Comparison of ENCODE assay signal across 14 cellular contexts in the genomic region with DNA sequence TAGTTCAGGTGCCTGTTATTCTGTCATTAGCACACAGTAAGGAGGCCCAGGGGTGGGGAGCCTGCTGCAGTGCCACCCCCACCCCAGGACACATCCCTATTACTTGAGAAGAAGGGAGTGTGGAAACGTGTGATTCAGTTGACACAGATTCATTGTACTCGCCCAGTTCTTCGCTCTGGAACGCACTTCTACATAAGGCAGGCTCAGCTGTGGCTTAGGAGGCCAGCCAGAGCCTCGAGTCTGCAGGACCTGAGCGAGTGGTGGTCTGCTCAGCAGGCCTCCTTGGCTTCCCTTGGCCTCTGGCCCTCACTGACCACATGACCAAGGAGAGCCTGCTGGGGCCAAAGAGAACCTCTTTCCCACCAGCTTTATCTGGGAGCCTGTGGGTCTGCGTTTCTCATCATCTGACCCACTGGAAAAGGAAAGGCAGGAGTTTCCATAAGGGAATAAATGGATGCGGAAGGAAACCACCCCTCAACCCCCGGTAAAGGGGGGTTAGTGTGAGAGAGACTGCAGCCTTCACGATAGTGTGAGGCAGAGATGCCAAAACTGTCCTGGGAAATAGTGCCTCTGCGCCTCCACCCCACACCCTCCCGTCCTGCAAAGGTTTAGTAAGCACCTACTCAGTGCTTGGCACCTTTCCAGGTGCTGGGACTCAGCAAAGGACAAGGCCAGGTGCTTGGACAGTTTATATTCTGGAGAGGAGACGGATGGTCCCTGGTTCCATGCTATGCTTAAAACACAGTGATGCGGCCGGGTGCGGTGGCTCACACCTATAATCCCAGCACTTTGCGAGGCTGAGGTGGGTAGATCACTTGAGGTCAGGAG.
DNase-seq lines count a peak whose midpoint lies in the region; ATAC-seq and TF ChIP-seq lines count a peak whose summit lies in the region.
"Had no signal": no experiment of that assay in that cellular context is flagged by ENCODE, and none has a peak within 500 bp of the region (broad histone marks: within the 10 kb centered on the region; RNA-seq: fewer than 3 reads in every experiment).

No MANE protein-coding gene starts in this region.

- no peaks in the 10 kb centered on the region for H3K4me1 Mint-ChIP-seq in activated T-cell treated with anti-CD3 and anti-CD28 coated beads, Interleukin-2, amount 50 U/mL, for 72 hours (ENCODE audit: low read depth)

- POLR2A ChIA-PET in AG04450 (lab: Yijun Ruan, JAX) = no interaction called here
- POLR2A ChIA-PET in RWPE1 (lab: Yijun Ruan, JAX; ENCODE audit: low non-redundant PET) = no interaction called here

- 65% methylated on average over 16 of the region's 17 CpGs for WGBS in esophagus muscularis mucosa
- no CpG with 5 or more reads among the region's 17 CpGs for WGBS in neuronal stem cell (ENCODE audit: extremely low coverage in 2 of 2, insufficient read length in 2 of 2, insufficient replicate concordance in 1 of 2), 2 donors

- no peak overlapping the region for H3K9ac ChIP-seq in neuronal stem cell (ENCODE audit: low read depth, low read length, poor library complexity)

- H3K36me3 ChIP-seq in esophagus muscularis mucosa (no peaks in the 10 kb centered on the region), neuronal stem cell (replicated peaks in 1 of 2; ENCODE audit: control insufficient read depth in 2 of 2, insufficient read depth in 2 of 2, low read length in 2 of 2) (no peaks in the 10 kb centered on the region)
- H3K36me3 ChIP-seq: SJSA1 had no signal

- H3K4me3 ChIP-seq in AG04450 (ENCODE audit: low read depth, low read length) (no peak overlapping the region), esophagus muscularis mucosa (no peak overlapping the region), neuronal stem cell (ENCODE audit: low read length in 2 of 2) (no peak overlapping the region)
- H3K4me3 ChIP-seq: SJSA1 had no signal

- no peak overlapping the region for H2AK5ac ChIP-seq in neuronal stem cell (ENCODE audit: low read depth, low read length)

- H3K79me1 ChIP-seq in neuronal stem cell (ENCODE audit: low read depth, low read length) = no peaks in the 10 kb centered on the region

- DNase-seq in AG04450 (ENCODE audit: low read depth, low spot score) = no peak
- DNase-seq in RWPE1 (ENCODE audit: low spot score) = no peak
- no peak for DNase-seq in esophagus muscularis mucosa (ENCODE audit: extremely low spot score)
- no peak for DNase-seq in neuronal stem cell (ENCODE audit: low spot score)
- DNase-seq in NCI-H2029 (lab: John Stamatoyannopoulos, UW) = no peak
- DNase-seq in NCI-H2107 treated with DMSO at 0.1 percent for 48 hours (lab: John Stamatoyannopoulos, UW; ENCODE audit: unreplicated experiment) = no peak
- DNase-seq in activated T-cell treated with anti-CD3 and anti-CD28 coated beads, Interleukin-2, amount 50 U/mL, for 72 hours = no peak
- no peak for DNase-seq in central memory CD4-positive, alpha-beta T cell
- DNase-seq: activated CD4-positive, alpha-beta memory T cell treated with anti-CD3 and anti-CD28 coated beads for 36 hours; NCI-H1105; stimulated activated naive CD4-positive, alpha-beta T cell had no signal

- TF ChIP-seq POLR2A in esophagus muscularis mucosa (IDR thresholded peaks at IDR 0.05; ENCODE audit: low read depth) = no peak

- H2BK120ac ChIP-seq in neuronal stem cell (ENCODE audit: low read depth, low read length) = no peak overlapping the region

- intact Hi-C loops in esophagus muscularis mucosa (cut with DNase I) = no loop called here

- H2AFZ ChIP-seq in neuronal stem cell (ENCODE audit: low read length) = peak overlapping the region; percentile 61

- no peak overlapping the region for H4K91ac ChIP-seq in neuronal stem cell (ENCODE audit: low read depth, low read length, poor library complexity)

- H3K14ac ChIP-seq in neuronal stem cell (ENCODE audit: low read length) = no peak overlapping the region

- ATAC-seq in activated T-cell treated with anti-CD3 and anti-CD28 coated beads, Interleukin-2, amount 50 U/mL, for 72 hours (replicated peaks in 1 of 2) = no peak
- ATAC-seq: HCT116 had no signal

- no peak overlapping the region for H3K4ac ChIP-seq in neuronal stem cell (ENCODE audit: low read length)

- peak overlapping the region; percentile 13 for H3K18ac ChIP-seq in neuronal stem cell (ENCODE audit: low read length)

- no peak overlapping the region for H3K4me3 Mint-ChIP-seq in activated T-cell treated with anti-CD3 and anti-CD28 coated beads, Interleukin-2, amount 50 U/mL, for 72 hours
- H3K4me3 Mint-ChIP-seq: activated CD4-positive, alpha-beta memory T cell treated with anti-CD3 and anti-CD28 coated beads for 36 hours had no signal

- H3K9me3 ChIP-seq in AG04450 (ENCODE audit: control insufficient read depth, insufficient read depth, low read length) = no peaks in the 10 kb centered on the region
- no peaks in the 10 kb centered on the region for H3K9me3 ChIP-seq in esophagus muscularis mucosa
- H3K9me3 ChIP-seq in neuronal stem cell (replicated peaks in 1 of 2; ENCODE audit: control insufficient read depth in 2 of 2, insufficient read depth in 1 of 2, low read depth in 1 of 2, low read length in 2 of 2) = no peaks in the 10 kb centered on the region
- H3K9me3 ChIP-seq: SJSA1 had no signal

- H4K8ac ChIP-seq in neuronal stem cell (ENCODE audit: low read depth, low read length) = no peak overlapping the region

- no peak for TF ChIP-seq CTCF in AG04450 (IDR thresholded peaks at IDR 0.05; ENCODE audit: low read depth, low read length)
- TF ChIP-seq CTCF in RWPE1 (conservative IDR thresholded peaks at IDR 0.05; ENCODE audit: low read depth) = no peak
- TF ChIP-seq CTCF in esophagus muscularis mucosa (IDR thresholded peaks at IDR 0.05) = no peak

- CTCF ChIA-PET in AG04450 (lab: Charles Lee) = no interaction called here
- CTCF ChIA-PET in RWPE1 (lab: Yijun Ruan, JAX) = interaction anchor here (0.6 to 2.1 kb wide), 3 partner anchors 9 to 147 kb away, joined by 3 to 6 read pairs (median 5); no protein-coding TSS in a partner anchor

- peaks cover 3% of the 10 kb centered on the region for H3K27me3 ChIP-seq in AG04450 (ENCODE audit: control insufficient read depth, insufficient read depth, low read length)
- H3K27me3 ChIP-seq in esophagus muscularis mucosa = no peaks in the 10 kb centered on the region
- no peaks in the 10 kb centered on the region for H3K27me3 ChIP-seq in neuronal stem cell (ENCODE audit: control insufficient read depth in 3 of 3, insufficient read depth in 3 of 3, low read depth in 1 of 3, low read length in 3 of 3)
- H3K27me3 ChIP-seq: SJSA1 had no signal

- no peak for TF ChIP-seq EP300 in esophagus muscularis mucosa (IDR thresholded peaks at IDR 0.05)

- H2BK5ac ChIP-seq in neuronal stem cell (ENCODE audit: low read length) = no peak overlapping the region

- H3K27ac ChIP-seq in AG04450 (ENCODE audit: low read depth, low read length) = peak overlapping the region; percentile 39
- peak overlapping the region; percentile 85 for H3K27ac ChIP-seq in RWPE1
- H3K27ac ChIP-seq in esophagus muscularis mucosa (replicated peaks in 1 of 4) = peak overlapping the region; percentile 86 to 92 (median 90)
- H3K27ac ChIP-seq in neuronal stem cell (replicated peaks; ENCODE audit: low read length) = no peak overlapping the region
- H3K27ac ChIP-seq: SJSA1 had no signal

- H2BK15ac ChIP-seq in neuronal stem cell (ENCODE audit: low read length) = no peak overlapping the region

- H3K23ac ChIP-seq in neuronal stem cell (ENCODE audit: low read depth, low read length, poor library complexity) = no peak overlapping the region

- no peak overlapping the region for H3K4me2 ChIP-seq in neuronal stem cell (ENCODE audit: insufficient read depth, low read length, poor library complexity, severe bottlenecking)

- H3K27ac Mint-ChIP-seq in activated T-cell treated with anti-CD3 and anti-CD28 coated beads, Interleukin-2, amount 50 U/mL, for 72 hours = no peak overlapping the region
- H3K27ac Mint-ChIP-seq: activated CD4-positive, alpha-beta memory T cell treated with anti-CD3 and anti-CD28 coated beads for 36 hours; activated T-helper 2 cell treated with anti-CD3 and anti-CD28 coated beads, Interferon-gamma antibody, Interleukin-2, Interleukin-4, amounts not matched to agents 10 μg/mL and 5 μg/mL and 100 μg/mL, durations not matched to agents 14 hours and 24 hours and 36 hours had no signal

- no peaks in the 10 kb centered on the region for H3K36me3 Mint-ChIP-seq in activated T-cell treated with anti-CD3 and anti-CD28 coated beads, Interleukin-2, amount 50 U/mL, for 72 hours (ENCODE audit: insufficient read depth in 2 of 2)
- H3K36me3 Mint-ChIP-seq: activated CD4-positive, alpha-beta memory T cell treated with anti-CD3 and anti-CD28 coated beads for 36 hours had no signal

- H3K4me1 ChIP-seq in esophagus muscularis mucosa (peaks cover 88 to 100% (median 100%) of the 10 kb centered on the region in 4 donors), neuronal stem cell (ENCODE audit: control insufficient read depth in 2 of 2, insufficient read depth in 1 of 2, low read depth in 1 of 2, low read length in 2 of 2) (peaks cover 6 to 7% of the 10 kb centered on the region in 2 donors)

- no peaks in the 10 kb centered on the region for H3K27me3 Mint-ChIP-seq in activated T-cell treated with anti-CD3 and anti-CD28 coated beads, Interleukin-2, amount 50 U/mL, for 72 hours (ENCODE audit: low read depth)
- H3K27me3 Mint-ChIP-seq: activated CD4-positive, alpha-beta memory T cell treated with anti-CD3 and anti-CD28 coated beads for 36 hours had no signal

- H3K9me3 Mint-ChIP-seq in activated T-cell treated with anti-CD3 and anti-CD28 coated beads, Interleukin-2, amount 50 U/mL, for 72 hours = no peaks in the 10 kb centered on the region
- H3K9me3 Mint-ChIP-seq: activated CD4-positive, alpha-beta memory T cell treated with anti-CD3 and anti-CD28 coated beads for 36 hours; activated T-helper 2 cell treated with anti-CD3 and anti-CD28 coated beads, Interferon-gamma antibody, Interleukin-2, Interleukin-4, amounts not matched to agents 10 μg/mL and 5 μg/mL and 100 μg/mL, durations not matched to agents 14 hours and 24 hours and 36 hours had no signal

- H2BK12ac ChIP-seq in neuronal stem cell (ENCODE audit: low read length) = no peak overlapping the region
